In the genomic region with DNA sequence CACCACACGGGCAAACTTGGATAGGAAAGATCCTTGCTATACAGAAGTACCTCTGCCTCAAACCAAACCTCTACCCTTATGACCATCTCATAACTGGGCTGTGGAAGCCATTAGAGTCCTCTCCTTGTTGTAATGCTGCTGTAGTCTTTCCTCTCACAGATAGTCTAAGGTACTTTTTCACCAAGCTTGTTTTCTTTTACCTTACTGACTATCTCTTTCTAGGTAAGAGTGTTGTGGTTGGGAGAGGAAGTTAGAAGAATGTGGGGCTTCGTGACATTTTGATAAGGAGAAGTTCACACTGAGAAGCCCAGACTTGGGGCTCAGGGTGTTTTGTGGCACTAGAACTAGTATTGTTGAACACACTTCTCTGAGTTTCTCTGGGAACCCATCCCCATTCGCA, we compare ENCODE assay signal across 25 cellular contexts. TPM values are rescaled to one million over a fixed set of nuclear protein-coding genes. Genes with fewer than 3 reads are reported as not detected.
DNase-seq lines count a peak whose midpoint lies in the region; ATAC-seq and TF ChIP-seq lines count a peak whose summit lies in the region.
"Had no signal": no experiment of that assay in that cellular context is flagged by ENCODE, and none has a peak within 500 bp of the region (broad histone marks: within the 10 kb centered on the region; RNA-seq: fewer than 3 reads in every experiment).

No MANE protein-coding gene starts in this region.

- H3K9me2 ChIP-seq in PC-9 (ENCODE audit: insufficient read depth) (peaks cover 5% of the 10 kb centered on the region; the same call in 1 of the 2 replicates), GM23338 (ENCODE audit: insufficient read depth) (peaks cover 6% of the 10 kb centered on the region; the same call in 1 of the 2 replicates)

- intact Hi-C loops in PC-9 (cut with micrococcal nuclease; ENCODE audit: unreplicated experiment): no loop called here
- intact Hi-C loops in activated T-helper 1 cell treated with anti-CD3 and anti-CD28 coated beads, Interleukin-12 subunit alpha, Interleukin-12 subunit beta, Interleukin-2, Interleukin-4 antibody, amounts not matched to agents 30 ng/mL and 10 ng/mL and 1 ng/mL, durations not matched to agents 14 hours and 24 hours and 36 hours (cut with micrococcal nuclease): no loop called here

- H2AFZ ChIP-seq in PC-9: 0 out of 2 replicates have a peak overlapping the region, but pooled peaks have one; percentile 27
- no peak overlapping the region for H2AFZ ChIP-seq in GM23338
- H2AFZ ChIP-seq: neural progenitor cell had no signal

- no peak overlapping the region for H3K27ac ChIP-seq in PC-9
- H3K27ac ChIP-seq in GM23338 (ENCODE audit: low read depth): no peak overlapping the region
- H3K27ac ChIP-seq: body of pancreas, neural progenitor cell, stomach had no signal

- DNase-seq in activated T-cell treated with anti-CD3 and anti-CD28 coated beads, Interleukin-2, amount 50 U/mL, for 4 hours: no peak
- no peak for DNase-seq in activated T-cell treated with anti-CD3 and anti-CD28 coated beads, Interleukin-2, amount 50 U/mL, for 1 hour
- DNase-seq in PC-9 (no peak), COLO829 (ENCODE audit: low spot score) (no peak), GM23338 (ENCODE audit: low spot score) (no peak)
- no peak for DNase-seq in activated T-helper 1 cell treated with anti-CD3 and anti-CD28 coated beads, Interleukin-12 subunit alpha, Interleukin-12 subunit beta, Interleukin-2, Interleukin-4 antibody, amounts not matched to agents 30 ng/mL and 10 ng/mL and 1 ng/mL, durations not matched to agents 14 hours and 24 hours and 36 hours (ENCODE audit: low spot score)
- DNase-seq in stimulated activated naive CD8-positive, alpha-beta T cell treated with anti-CD3 and anti-CD28 coated beads, Interleukin-15, Interleukin-2, amounts not matched to agents 100 U/mL and 50 U/mL, for 24 hours: no peak
- DNase-seq: body of pancreas; glutamatergic neuron; NCI-H1105; NCI-H2081; NCI-H345; NCI-H748 treated with DMSO at 0.1 percent for 48 hours; stimulated activated CD4-positive, alpha-beta T cell treated with anti-CD3 and anti-CD28 coated beads, Interleukin-4, amount 100 ng/mL, for 4 hours; stomach; trophoblast cell had no signal

- H3K36me3 ChIP-seq in PC-9 (ENCODE audit: low read depth): no peaks in the 10 kb centered on the region
- H3K36me3 ChIP-seq in GM23338 (ENCODE audit: insufficient read depth): no peaks in the 10 kb centered on the region
- H3K36me3 ChIP-seq: neural progenitor cell, stomach had no signal

- H3K36me3 Mint-ChIP-seq in activated T-cell treated with anti-CD3 and anti-CD28 coated beads, Interleukin-2, amount 50 U/mL, for 4 hours (ENCODE audit: insufficient read depth): no peaks in the 10 kb centered on the region
- H3K36me3 Mint-ChIP-seq in activated T-helper 1 cell treated with anti-CD3 and anti-CD28 coated beads, Interleukin-12 subunit alpha, Interleukin-12 subunit beta, Interleukin-2, Interleukin-4 antibody, amounts not matched to agents 30 ng/mL and 10 ng/mL and 1 ng/mL, durations not matched to agents 14 hours and 24 hours and 36 hours (ENCODE audit: low read depth): no peaks in the 10 kb centered on the region
- peaks cover 3% of the 10 kb centered on the region; the same call in 1 of the 3 replicates for H3K36me3 Mint-ChIP-seq in GM23338 (ENCODE audit: low read depth)
- H3K36me3 Mint-ChIP-seq: CD14-positive monocyte, neural progenitor cell had no signal

- CTCF ChIA-PET in PC-9 (lab: Charles Lee): no interaction called here

- BruUV-seq in PC-9 (replicated peaks; lab: Mats Ljungman, UMichigan): no TSS peak

- H3K27me3 ChIP-seq in PC-9 (ENCODE audit: insufficient read depth, low read depth) (no peaks in the 10 kb centered on the region), GM23338 (ENCODE audit: insufficient read depth) (no peaks in the 10 kb centered on the region)
- H3K27me3 ChIP-seq: body of pancreas, neural progenitor cell had no signal

- no peak overlapping the region for H3K4me3 Mint-ChIP-seq in activated T-cell treated with anti-CD3 and anti-CD28 coated beads, Interleukin-2, amount 50 U/mL, for 4 hours
- H3K4me3 Mint-ChIP-seq in activated T-helper 1 cell treated with anti-CD3 and anti-CD28 coated beads, Interleukin-12 subunit alpha, Interleukin-12 subunit beta, Interleukin-2, Interleukin-4 antibody, amounts not matched to agents 30 ng/mL and 10 ng/mL and 1 ng/mL, durations not matched to agents 14 hours and 24 hours and 36 hours: no peak overlapping the region
- no peak overlapping the region for H3K4me3 Mint-ChIP-seq in GM23338
- H3K4me3 Mint-ChIP-seq: CD14-positive monocyte, neural progenitor cell had no signal

- no peak overlapping the region for H3K4me3 ChIP-seq in PC-9
- H3K4me3 ChIP-seq in GM23338: no peak overlapping the region
- H3K4me3 ChIP-seq: body of pancreas, lung, neural progenitor cell, stomach had no signal

- peaks cover 2% of the 10 kb centered on the region for H3K27me3 Mint-ChIP-seq in activated T-cell treated with anti-CD3 and anti-CD28 coated beads, Interleukin-2, amount 50 U/mL, for 4 hours (ENCODE audit: low read depth)
- no peaks in the 10 kb centered on the region for H3K27me3 Mint-ChIP-seq in activated T-helper 1 cell treated with anti-CD3 and anti-CD28 coated beads, Interleukin-12 subunit alpha, Interleukin-12 subunit beta, Interleukin-2, Interleukin-4 antibody, amounts not matched to agents 30 ng/mL and 10 ng/mL and 1 ng/mL, durations not matched to agents 14 hours and 24 hours and 36 hours (ENCODE audit: insufficient read depth)
- H3K27me3 Mint-ChIP-seq in GM23338 (ENCODE audit: insufficient read depth, low read depth, poor library complexity): no peaks in the 10 kb centered on the region

- TF ChIP-seq CTCF in PC-9 (conservative IDR thresholded peaks at IDR 0.05) (no peak), GM23338 (conservative IDR thresholded peaks at IDR 0.05; ENCODE audit: low read depth in 2 of 2) (no peak)

- POLR2A ChIA-PET in PC-9 (lab: Charles Lee; ENCODE audit: unreplicated experiment): interaction anchor here (0.6 kb wide), 1 partner anchor 11 kb away, joined by 5 read pairs; no protein-coding TSS in a partner anchor

- H3K79me2 ChIP-seq in PC-9 (ENCODE audit: low read depth) (no peaks in the 10 kb centered on the region), GM23338 (replicated peaks; ENCODE audit: insufficient read depth) (0 out of 2 replicates have a peak, but pooled peaks cover 3% of the 10 kb centered on the region)

- H3K27ac Mint-ChIP-seq in activated T-helper 1 cell treated with anti-CD3 and anti-CD28 coated beads, Interleukin-12 subunit alpha, Interleukin-12 subunit beta, Interleukin-2, Interleukin-4 antibody, amounts not matched to agents 30 ng/mL and 10 ng/mL and 1 ng/mL, durations not matched to agents 14 hours and 24 hours and 36 hours: peak overlapping the region; percentile 53
- no peak overlapping the region for H3K27ac Mint-ChIP-seq in GM23338
- H3K27ac Mint-ChIP-seq: CD14-positive monocyte, neural progenitor cell had no signal

- H3K4me1 Mint-ChIP-seq in activated T-cell treated with anti-CD3 and anti-CD28 coated beads, Interleukin-2, amount 50 U/mL, for 4 hours (ENCODE audit: low read depth): peaks cover 16% of the 10 kb centered on the region
- peaks cover 51% of the 10 kb centered on the region for H3K4me1 Mint-ChIP-seq in activated T-helper 1 cell treated with anti-CD3 and anti-CD28 coated beads, Interleukin-12 subunit alpha, Interleukin-12 subunit beta, Interleukin-2, Interleukin-4 antibody, amounts not matched to agents 30 ng/mL and 10 ng/mL and 1 ng/mL, durations not matched to agents 14 hours and 24 hours and 36 hours (ENCODE audit: low read depth)
- H3K4me1 Mint-ChIP-seq in GM23338: peaks cover 29% of the 10 kb centered on the region
- H3K4me1 Mint-ChIP-seq: CD14-positive monocyte had no signal

- no peaks in the 10 kb centered on the region for H3K9me3 Mint-ChIP-seq in activated T-cell treated with anti-CD3 and anti-CD28 coated beads, Interleukin-2, amount 50 U/mL, for 4 hours
- H3K9me3 Mint-ChIP-seq in activated T-helper 1 cell treated with anti-CD3 and anti-CD28 coated beads, Interleukin-12 subunit alpha, Interleukin-12 subunit beta, Interleukin-2, Interleukin-4 antibody, amounts not matched to agents 30 ng/mL and 10 ng/mL and 1 ng/mL, durations not matched to agents 14 hours and 24 hours and 36 hours: no peaks in the 10 kb centered on the region
- no peaks in the 10 kb centered on the region for H3K9me3 Mint-ChIP-seq in GM23338
- H3K9me3 Mint-ChIP-seq: neural progenitor cell had no signal

- H4K20me1 ChIP-seq in PC-9 (ENCODE audit: insufficient read depth) (no peaks in the 10 kb centered on the region), GM23338 (replicated peaks; ENCODE audit: insufficient read depth) (no peaks in the 10 kb centered on the region)

- peak; percentile 32 to 46 for ATAC-seq in activated T-cell treated with anti-CD3 and anti-CD28 coated beads, Interleukin-2, amount 50 U/mL, for 4 hours
- ATAC-seq in stimulated activated naive CD8-positive, alpha-beta T cell treated with anti-CD3 and anti-CD28 coated beads, Interleukin-15, Interleukin-2, amounts not matched to agents 100 U/mL and 50 U/mL, for 24 hours: peak; percentile 58
- ATAC-seq in GM23338: no peak
- ATAC-seq: body of pancreas, HCT116, sciatic nerve, SK-N-SH treated with all-trans-retinoic acid at 6 μM for 48 hours had no signal

- no peaks in the 10 kb centered on the region for H3F3A ChIP-seq in PC-9 (ENCODE audit: insufficient read depth, low read depth)
- H3F3A ChIP-seq in GM23338 (replicated peaks; ENCODE audit: low read depth): no peaks in the 10 kb centered on the region

- no peaks in the 10 kb centered on the region for H3K9me3 ChIP-seq in PC-9 (ENCODE audit: insufficient read depth, low read depth)
- H3K9me3 ChIP-seq: body of pancreas, stomach had no signal

- H3K4me1 ChIP-seq in PC-9 (replicated peaks; ENCODE audit: insufficient read depth) (no peaks in the 10 kb centered on the region), GM23338 (ENCODE audit: insufficient read depth) (peaks cover 24% of the 10 kb centered on the region)
- H3K4me1 ChIP-seq: body of pancreas, neural progenitor cell, stomach had no signal

- H3K4me2 ChIP-seq in PC-9 (no peak overlapping the region), GM23338 (no peak overlapping the region)
- H3K4me2 ChIP-seq: neural progenitor cell had no signal

TF ChIP-seq in GM23338, 12 proteins besides CTCF, POLR2A, EP300 and RAD21 (continues in another document):
- no peak for TF ChIP-seq ZNF114 (CRISPR knock-in tag; IDR thresholded peaks at IDR 0.05)

RNA-seq across cellular contexts. Expression of gene CFAP95, which starts 8.9 kb away (rescaled TPM):
- not detected for total RNA-seq in activated T-cell treated with anti-CD3 and anti-CD28 coated beads, Interleukin-2, amount 50 U/mL, for 4 hours
- not detected in 2 replicates for total RNA-seq in PC-9 (2021)
- total RNA-seq in activated T-helper 1 cell treated with anti-CD3 and anti-CD28 coated beads, Interleukin-12 subunit alpha, Interleukin-12 subunit beta, Interleukin-2, Interleukin-4 antibody, amounts not matched to agents 30 ng/mL and 10 ng/mL and 1 ng/mL, durations not matched to agents 14 hours and 24 hours and 36 hours: not detected in 2 replicates
- 48.6 and 69.1 TPM in 2 replicates for total RNA-seq in GM23338 (2014; rRNA removed; shearing (Covaris generic))
- 82.5 and 88.6 TPM in 2 replicates for polyA plus RNA-seq in GM23338 (2016; fragmentation: Nextera tagmentation; extraction: Ambion mirVana)
- total RNA-seq: cerebellum, M059J, posterior vena cava, sciatic nerve, stomach had no signal
- polyA plus RNA-seq: CD14-positive monocyte, stomach had no signal

Comparison
In these comparisons a context has a peak if more than half of its experiments do, and no peak if none do; other contexts are left out.
1. RNA of gene CFAP95, which starts 8.9 kb away (total RNA-seq): 48.6 to 69.1 TPM in GM23338; not detected in activated T-helper 1 cell treated with anti-CD3 and anti-CD28 coated beads, Interleukin-12 subunit alpha, Interleukin-12 subunit beta, Interleukin-2, Interleukin-4 antibody, amounts not matched to agents 30 ng/mL and 10 ng/mL and 1 ng/mL, durations not matched to agents 14 hours and 24 hours and 36 hours, not detected in PC-9 and not detected in activated T-cell treated with anti-CD3 and anti-CD28 coated beads, Interleukin-2, amount 50 U/mL, for 4 hours; every median in the first group is over 10 times any median in the second.